In the genomic region with DNA sequence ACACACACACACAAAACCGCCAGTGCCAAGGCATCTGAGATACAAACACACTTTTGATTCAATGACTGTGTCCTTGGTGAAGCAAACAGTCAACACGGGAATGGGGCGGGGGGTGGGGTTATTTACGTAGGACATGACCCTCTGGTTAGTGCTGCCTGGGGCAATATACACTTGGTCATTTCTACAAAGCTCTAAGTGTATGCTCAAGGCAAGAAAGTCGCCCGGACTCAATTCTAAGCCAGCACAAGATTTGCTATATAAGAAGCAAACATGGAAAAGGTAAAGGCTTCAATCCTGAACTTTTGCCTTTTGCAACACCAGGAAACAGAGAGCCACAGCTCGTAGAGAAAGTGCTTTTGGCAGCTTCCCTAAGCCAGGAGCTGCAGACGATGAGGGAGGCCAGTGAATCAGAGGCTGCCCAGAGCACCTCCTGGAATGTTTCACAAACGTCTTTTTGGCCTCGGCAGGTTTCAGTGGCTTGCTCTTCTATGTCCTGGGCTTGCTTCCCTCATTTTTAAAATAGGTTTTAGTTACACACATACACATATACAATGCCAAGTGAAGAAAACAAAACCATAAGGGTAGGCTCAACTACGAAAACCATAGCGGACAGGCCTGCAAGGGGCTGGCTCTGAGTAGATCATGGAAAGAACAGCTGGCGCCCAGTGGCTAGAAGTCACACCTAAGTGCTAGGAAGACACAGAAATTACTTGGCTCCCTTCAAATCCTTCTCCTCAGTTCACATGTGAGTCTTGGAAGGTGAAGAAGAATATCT, we compare ENCODE assay signal across 8 cellular contexts.
DNase-seq lines count a peak whose midpoint lies in the region; ATAC-seq and TF ChIP-seq lines count a peak whose summit lies in the region.

No MANE protein-coding gene starts in this region.

- no peak for ATAC-seq in GM19467 (IDR thresholded peaks at IDR 0.05; ENCODE audit: unreplicated experiment)

- H3K27me3 ChIP-seq in brain microvascular endothelial cell (replicated peaks) = no peaks in the 10 kb centered on the region
- no peaks in the 10 kb centered on the region for H3K27me3 ChIP-seq in spleen (replicated peaks in 1 of 7)

- no peak for TF ChIP-seq CTCF in brain microvascular endothelial cell (IDR thresholded peaks at IDR 0.05; ENCODE audit: low read depth, low read length, missing control alignments)
- no peak for TF ChIP-seq CTCF in spleen (IDR thresholded peaks at IDR 0.05 in 8 of 11, conservative IDR thresholded peaks at IDR 0.05 in 3 of 11)

- no peak for TF ChIP-seq POLR2A in spleen (IDR thresholded peaks at IDR 0.05)

- 70 to 82% (median 75%) methylated on average over 13 of the region's 13 CpGs for WGBS in spleen, 5 donors

- H3K36me3 ChIP-seq in brain microvascular endothelial cell (replicated peaks) (peaks cover 7% of the 10 kb centered on the region), spleen (no peaks in the 10 kb centered on the region)

- H3K4me1 ChIP-seq in spleen = peaks cover 0 to 8% (median 3%) of the 10 kb centered on the region in 6 donors

- in situ Hi-C loops in brain microvascular endothelial cell (cut with HindIII; ENCODE audit: low pct_ligation_motif_present, low sequenced_read_pairs) = no loop called here

- H3K4me3 ChIP-seq in brain microvascular endothelial cell (ENCODE audit: low read depth, low read length) (no peak overlapping the region), spleen (no peak overlapping the region)

- DNase-seq in HT-29 (ENCODE audit: low spot score) (peak; percentile 57), brain microvascular endothelial cell (peak; percentile 72), iris pigment epithelial cell (ENCODE audit: low read depth) (peak; percentile 93), spleen (no peak), NCI-H2107 treated with DMSO at 0.1 percent for 48 hours (lab: John Stamatoyannopoulos, UW; ENCODE audit: unreplicated experiment) (no peak), NCI-H146 (lab: John Stamatoyannopoulos, UW) (no peak), NCI-H2196 treated with DMSO at 0.1 percent for 48 hours (lab: John Stamatoyannopoulos, UW; ENCODE audit: unreplicated experiment) (no peak)

- peak overlapping the region; percentile 67 for H3K27ac ChIP-seq in brain microvascular endothelial cell
- peak overlapping the region in 5 of 8 donors; percentile 12 to 44 (median 42) for H3K27ac ChIP-seq in spleen

- no peaks in the 10 kb centered on the region for H3K9me3 ChIP-seq in spleen

- intact Hi-C loops in spleen (cut with DNase I; ENCODE audit: low total_unique reads) = no loop called here

Comparison
In these comparisons a context has a peak if more than half of its experiments do, and no peak if none do; other contexts are left out.
1. DNase-seq: peak in HT-29 (single experiment), brain microvascular endothelial cell (single experiment) and iris pigment epithelial cell (single experiment); none in spleen (single experiment), NCI-H2107 treated with DMSO at 0.1 percent for 48 hours (single experiment), NCI-H146 (single experiment) and NCI-H2196 treated with DMSO at 0.1 percent for 48 hours (single experiment).